13 cellular contexts compared by ENCODE assay signal in the genomic region with DNA sequence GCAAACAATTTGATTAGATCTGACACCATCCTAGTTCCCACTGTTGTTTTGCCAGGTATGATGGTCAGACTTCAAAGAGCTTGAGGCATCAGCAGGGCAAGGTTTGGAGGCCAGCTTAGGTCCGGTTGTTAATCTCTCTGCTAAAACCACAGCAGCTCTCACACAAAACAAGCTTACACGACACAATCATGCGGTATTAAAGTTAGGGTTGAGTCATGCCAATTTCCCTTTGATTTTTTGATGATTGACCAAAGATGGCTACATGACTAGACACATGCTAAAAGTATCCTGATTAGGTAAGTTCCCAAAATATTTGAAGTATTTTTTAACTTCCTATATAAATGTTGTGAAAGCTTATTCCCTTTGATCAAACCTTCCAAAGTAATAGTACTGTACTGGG.
DNase-seq lines count a peak whose midpoint lies in the region; ATAC-seq, FAIRE-seq and TF ChIP-seq lines count a peak whose summit lies in the region.
"Had no signal": no experiment of that assay in that cellular context is flagged by ENCODE, and none has a peak within 500 bp of the region (broad histone marks: within the 10 kb centered on the region; RNA-seq: fewer than 3 reads in every experiment).

No MANE protein-coding gene starts in this region.

- POLR2A ChIA-PET in activated CD8-positive, alpha-beta T cell treated with anti-CD3 and anti-CD28 coated beads, Interleukin-2, amount 10 ng/mL, durations not matched to agents 7 days and 5 days (lab: Charles Lee) = no interaction called here

- no peak for TF ChIP-seq CTCF in AG09309 (IDR thresholded peaks at IDR 0.05; ENCODE audit: control insufficient read depth, insufficient read depth, low read depth, low read length, missing control alignments)
- no peak for TF ChIP-seq CTCF in astrocyte of the cerebellum (IDR thresholded peaks at IDR 0.05; ENCODE audit: low read depth, low read length, missing control alignments)
- no peak for TF ChIP-seq CTCF in omental fat pad (IDR thresholded peaks at IDR 0.05)

- ATAC-seq in omental fat pad (ENCODE audit: low FRiP score) = no peak
- ATAC-seq in activated CD8-positive, alpha-beta T cell treated with anti-CD3 and anti-CD28 coated beads, Interleukin-2, amount 10 ng/mL, durations not matched to agents 7 days and 5 days = no peak
- ATAC-seq: naive thymus-derived CD8-positive, alpha-beta T cell; upper lobe of right lung had no signal

- H3K4me3 ChIP-seq in AG09309 (ENCODE audit: control insufficient read depth, low read depth, low read length) (no peak overlapping the region), astrocyte of the cerebellum (ENCODE audit: low read depth, low read length) (no peak overlapping the region)
- H3K4me3 ChIP-seq: upper lobe of right lung had no signal

- in situ Hi-C loops in astrocyte of the cerebellum (cut with HindIII; ENCODE audit: low sequenced_read_pairs) = no loop called here

- no peaks in the 10 kb centered on the region for H3K27me3 Mint-ChIP-seq in activated CD8-positive, alpha-beta T cell treated with anti-CD3 and anti-CD28 coated beads, Interleukin-2, amount 10 ng/mL, durations not matched to agents 7 days and 5 days (ENCODE audit: low read depth)
- H3K27me3 Mint-ChIP-seq: activated naive CD4-positive, alpha-beta T cell treated with anti-CD3 and anti-CD28 coated beads, Interleukin-2, amount 50 U/mL, for 24 hours; CD4-positive, CD25-positive, alpha-beta regulatory T cell; naive thymus-derived CD8-positive, alpha-beta T cell had no signal

- H3K9me3 Mint-ChIP-seq in activated CD8-positive, alpha-beta T cell treated with anti-CD3 and anti-CD28 coated beads, Interleukin-2, amount 10 ng/mL, durations not matched to agents 7 days and 5 days (ENCODE audit: insufficient read depth) = no peaks in the 10 kb centered on the region
- H3K9me3 Mint-ChIP-seq: activated naive CD4-positive, alpha-beta T cell treated with anti-CD3 and anti-CD28 coated beads, Interleukin-2, amount 50 U/mL, for 24 hours; CD4-positive, CD25-positive, alpha-beta regulatory T cell; naive thymus-derived CD8-positive, alpha-beta T cell had no signal

- peaks cover 4% of the 10 kb centered on the region for H3K36me3 Mint-ChIP-seq in activated CD8-positive, alpha-beta T cell treated with anti-CD3 and anti-CD28 coated beads, Interleukin-2, amount 10 ng/mL, durations not matched to agents 7 days and 5 days (ENCODE audit: low read depth)

- CTCF ChIA-PET in activated CD8-positive, alpha-beta T cell treated with anti-CD3 and anti-CD28 coated beads, Interleukin-2, amount 10 ng/mL, durations not matched to agents 7 days and 5 days (lab: Charles Lee) = no interaction called here

- H3K27ac Mint-ChIP-seq in activated CD8-positive, alpha-beta T cell treated with anti-CD3 and anti-CD28 coated beads, Interleukin-2, amount 10 ng/mL, durations not matched to agents 7 days and 5 days = no peak overlapping the region
- H3K27ac Mint-ChIP-seq: activated naive CD4-positive, alpha-beta T cell treated with anti-CD3 and anti-CD28 coated beads, Interleukin-2, amount 50 U/mL, for 24 hours had no signal

- no peaks in the 10 kb centered on the region for H3K4me1 Mint-ChIP-seq in activated CD8-positive, alpha-beta T cell treated with anti-CD3 and anti-CD28 coated beads, Interleukin-2, amount 10 ng/mL, durations not matched to agents 7 days and 5 days (ENCODE audit: low read depth)
- H3K4me1 Mint-ChIP-seq: activated naive CD4-positive, alpha-beta T cell treated with anti-CD3 and anti-CD28 coated beads, Interleukin-2, amount 50 U/mL, for 24 hours had no signal

- no peak overlapping the region for H3K4me3 Mint-ChIP-seq in activated CD8-positive, alpha-beta T cell treated with anti-CD3 and anti-CD28 coated beads, Interleukin-2, amount 10 ng/mL, durations not matched to agents 7 days and 5 days
- H3K4me3 Mint-ChIP-seq: activated naive CD4-positive, alpha-beta T cell treated with anti-CD3 and anti-CD28 coated beads, Interleukin-2, amount 50 U/mL, for 24 hours; CD4-positive, CD25-positive, alpha-beta regulatory T cell; naive thymus-derived CD8-positive, alpha-beta T cell had no signal

- FAIRE-seq in HTR-8/SVneo (lab: Jason Lieb, UNC) = no peak

- DNase-seq in AG09309 (ENCODE audit: low read depth) = peak; percentile 52
- DNase-seq in HTR-8/SVneo (ENCODE audit: insufficient read length, low spot score) = peak; percentile 2
- peak; percentile 70 for DNase-seq in astrocyte of the cerebellum (ENCODE audit: low read depth)
- DNase-seq in kidney glomerular epithelial cell (lab: John Stamatoyannopoulos, UW) = peak; percentile 92
- no peak for DNase-seq in omental fat pad (ENCODE audit: low spot score)
- no peak for DNase-seq in activated CD8-positive, alpha-beta T cell treated with anti-CD3 and anti-CD28 coated beads, Interleukin-2, amount 10 ng/mL, durations not matched to agents 7 days and 5 days
- DNase-seq in amygdala (lab: John Stamatoyannopoulos, UW) = no peak
- DNase-seq in DMS53 (lab: John Stamatoyannopoulos, UW) = no peak
- DNase-seq: CD4-positive, CD25-positive, alpha-beta regulatory T cell; naive thymus-derived CD8-positive, alpha-beta T cell; stimulated activated CD4-positive, alpha-beta T cell treated with anti-CD3 and anti-CD28 coated beads, Interleukin-12 subunit alpha, Interleukin-12 subunit beta, amount 100 ng/mL, for 4 hours; upper lobe of right lung had no signal

Comparison
In these comparisons a context has a peak if more than half of its experiments do, and no peak if none do; other contexts are left out.
1. DNase-seq: peak in AG09309 (single experiment), HTR-8/SVneo (single experiment), astrocyte of the cerebellum (single experiment) and kidney glomerular epithelial cell (single experiment); none in omental fat pad (single experiment), activated CD8-positive, alpha-beta T cell treated with anti-CD3 and anti-CD28 coated beads, Interleukin-2, amount 10 ng/mL, durations not matched to agents 7 days and 5 days (single experiment), amygdala (0 of 56) and DMS53 (single experiment).